1 cellular context compared by ENCODE assay signal in genomic region chr5:168946363-168946762, GRCh38.
TF ChIP-seq lines count a peak whose summit lies in the region.

No MANE protein-coding gene starts in this region.

TF ChIP-seq in H1, 55 proteins besides CTCF, POLR2A, EP300 and RAD21 (continued from another document):
- TF ChIP-seq SIN3A (conservative IDR thresholded peaks at IDR 0.05 in 1 of 2, IDR thresholded peaks at IDR 0.05 in 1 of 2; ENCODE audit: low read depth in 1 of 2, low read length in 2 of 2) (no peak), HDAC6 (IDR thresholded peaks at IDR 0.05; ENCODE audit: low read depth, low read length) (no peak), KDM5A (IDR thresholded peaks at IDR 0.05; ENCODE audit: low read length) (no peak), TEAD4 (IDR thresholded peaks at IDR 0.05; ENCODE audit: low read depth, low read length) (no peak), BACH1 (IDR thresholded peaks at IDR 0.05; ENCODE audit: low read length) (no peak), JUND (IDR thresholded peaks at IDR 0.05; ENCODE audit: low read length) (no peak), JUN (IDR thresholded peaks at IDR 0.05; ENCODE audit: low read depth, low read length) (no peak), MAFK (IDR thresholded peaks at IDR 0.05; ENCODE audit: low read depth, low read length) (no peak), TAF1 (IDR thresholded peaks at IDR 0.05; ENCODE audit: low read depth, low read length) (no peak), GTF2F1 (IDR thresholded peaks at IDR 0.05; ENCODE audit: borderline replicate concordance, low read depth, low read length) (no peak), TAF7 (optimal IDR thresholded peaks at IDR 0.05; ENCODE audit: borderline replicate concordance, low read depth, low read length) (no peak)
- TF ChIP-seq, protein P1, sequence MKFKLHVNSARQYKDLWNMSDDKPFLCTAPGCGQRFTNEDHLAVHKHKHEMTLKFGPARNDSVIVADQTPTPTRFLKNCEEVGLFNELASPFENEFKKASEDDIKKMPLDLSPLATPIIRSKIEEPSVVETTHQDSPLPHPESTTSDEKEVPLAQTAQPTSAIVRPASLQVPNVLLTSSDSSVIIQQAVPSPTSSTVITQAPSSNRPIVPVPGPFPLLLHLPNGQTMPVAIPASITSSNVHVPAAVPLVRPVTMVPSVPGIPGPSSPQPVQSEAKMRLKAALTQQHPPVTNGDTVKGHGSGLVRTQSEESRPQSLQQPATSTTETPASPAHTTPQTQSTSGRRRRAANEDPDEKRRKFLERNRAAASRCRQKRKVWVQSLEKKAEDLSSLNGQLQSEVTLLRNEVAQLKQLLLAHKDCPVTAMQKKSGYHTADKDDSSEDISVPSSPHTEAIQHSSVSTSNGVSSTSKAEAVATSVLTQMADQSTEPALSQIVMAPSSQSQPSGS (IDR thresholded peaks at IDR 0.05; ENCODE audit: low read length) = no peak
